ENCODE assay signal across 11 cellular contexts in genomic region chr3:5754602-5755001, GRCh38.
DNase-seq lines count a peak whose midpoint lies in the region; ATAC-seq and TF ChIP-seq lines count a peak whose summit lies in the region.
"Had no signal": no experiment of that assay in that cellular context is flagged by ENCODE, and none has a peak within 500 bp of the region (broad histone marks: within the 10 kb centered on the region; RNA-seq: fewer than 3 reads in every experiment).

No MANE protein-coding gene starts in this region.

- TF ChIP-seq CTCF in GM13977 (IDR thresholded peaks at IDR 0.05; ENCODE audit: extremely low read depth, insufficient read depth, missing control alignments) = no peak

- DNase-seq in NOMO-1 treated with DMSO at 0.1 percent for 48 hours (lab: John Stamatoyannopoulos, UW; ENCODE audit: unreplicated experiment) = peak; percentile 95
- DNase-seq in sciatic nerve (ENCODE audit: low spot score) = peak; percentile 58
- DNase-seq in NCI-H2171 (lab: John Stamatoyannopoulos, UW) = no peak
- DNase-seq in GM13977 (ENCODE audit: low spot score) = no peak
- DNase-seq in NCI-H1105 (lab: John Stamatoyannopoulos, UW) = no peak
- DNase-seq: activated naive CD4-positive, alpha-beta T cell treated with anti-CD3 and anti-CD28 coated beads for 36 hours; COR-L47; stimulated activated CD4-positive, alpha-beta T cell treated with anti-CD3 and anti-CD28 coated beads, Interleukin-4, amount 100 ng/mL, for 24 hours had no signal

- intact Hi-C loops in sciatic nerve (cut with DNase I) = no loop called here

- peak; percentile 66 for ATAC-seq in GM19438 (IDR thresholded peaks at IDR 0.05; ENCODE audit: low read depth, unreplicated experiment)
- ATAC-seq in HG03039 (IDR thresholded peaks at IDR 0.05; ENCODE audit: unreplicated experiment) = peak; percentile 57
- ATAC-seq in sciatic nerve = peak; percentile 53
- ATAC-seq: esophagus mucosa had no signal

- in situ Hi-C loops in GM13977 (cut with MboI; ENCODE audit: low pct_unique_long_range_greater_than_20kb, low sequenced_read_pairs, unreplicated experiment) = no loop called here

Comparison
In these comparisons a context has a peak if more than half of its experiments do, and no peak if none do; other contexts are left out.
1. DNase-seq: peak in NOMO-1 treated with DMSO at 0.1 percent for 48 hours (single experiment) and sciatic nerve (single experiment); none in NCI-H2171 (single experiment), GM13977 (single experiment) and NCI-H1105 (single experiment).
2. Peak in every context shown above with its lines, with median percentiles within 50 percentile points of each other: ATAC-seq.